Comparison of ENCODE assay signal across 11 cellular contexts in the genomic region with DNA sequence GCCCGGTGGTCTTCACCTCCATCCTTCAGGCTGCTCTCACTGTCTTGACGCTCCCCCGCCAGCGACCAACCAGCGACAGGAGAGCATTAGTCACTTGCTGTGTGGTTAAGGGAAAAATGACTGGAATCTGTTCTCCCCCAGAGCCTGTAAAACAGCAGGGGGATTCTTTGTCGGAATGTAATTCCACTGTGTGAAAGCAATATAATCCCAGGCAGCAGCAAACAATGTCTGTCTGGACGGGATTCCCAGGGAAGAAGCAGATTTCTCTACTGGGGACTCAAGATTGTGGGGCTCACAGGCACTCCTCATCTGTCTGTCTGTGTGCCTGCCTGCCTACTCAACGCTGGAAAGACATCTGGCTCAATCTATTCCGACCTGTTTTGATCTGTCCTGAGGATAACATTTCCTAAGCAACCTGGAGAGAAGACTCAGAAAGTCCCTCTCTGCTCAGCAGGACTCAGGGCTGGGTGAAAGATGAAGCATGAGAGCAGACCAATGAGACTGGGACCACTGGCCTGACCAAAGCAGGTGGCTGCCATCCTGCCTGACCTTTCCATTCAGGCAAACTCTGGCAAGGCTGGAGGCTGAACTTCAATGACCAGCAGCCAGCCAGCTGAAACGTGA. TPM values are rescaled to one million over a fixed set of nuclear protein-coding genes. Genes with fewer than 3 reads are reported as not detected.
DNase-seq lines count a peak whose midpoint lies in the region; ATAC-seq and TF ChIP-seq lines count a peak whose summit lies in the region.
"Had no signal": no experiment of that assay in that cellular context is flagged by ENCODE, and none has a peak within 500 bp of the region (broad histone marks: within the 10 kb centered on the region; RNA-seq: fewer than 3 reads in every experiment).

No MANE protein-coding gene starts in this region.

- peaks cover 0 to 63% (median 34%) of the 10 kb centered on the region in 9 donors for H3K36me3 ChIP-seq in heart left ventricle

- 53 to 64% (median 60%) methylated on average over 10 of the region's 10 CpGs for WGBS in heart left ventricle, 4 donors

- in situ Hi-C loops in G401 (cut with HindIII; ENCODE audit: low sequenced_read_pairs) = no loop called here
- in situ Hi-C loops in SK-MEL-5 (cut with HindIII; ENCODE audit: low pct_unique_long_range_greater_than_20kb, low sequenced_read_pairs) = no loop called here

- DNase-seq in G401 (ENCODE audit: low spot score) (peak; percentile 44), SK-MEL-5 (ENCODE audit: low read depth, low spot score) (peak; percentile 26), fibroblast of pulmonary artery (ENCODE audit: low read depth) (peak; percentile 89), renal cortical epithelial cell (ENCODE audit: low read depth) (peak; percentile 90), NCI-H526 treated with DMSO at 0.1 percent for 48 hours (lab: John Stamatoyannopoulos, UW) (no peak), NCI-H1048 (lab: John Stamatoyannopoulos, UW) (no peak), heart left ventricle (no peak)
- no peak for DNase-seq in stimulated activated CD4-positive, alpha-beta T cell treated with anti-CD3 and anti-CD28 coated beads, Interleukin-2, amount 100 ng/mL, for 24 hours
- DNase-seq: activated naive CD4-positive, alpha-beta T cell treated with anti-CD3 and anti-CD28 coated beads for 36 hours; GF-D8; NCI-H1436 had no signal

- no peaks in the 10 kb centered on the region for H3K9me3 ChIP-seq in heart left ventricle

- H3K27me3 ChIP-seq in heart left ventricle = no peaks in the 10 kb centered on the region

- intact Hi-C loops in heart left ventricle (cut with DNase I) = loop anchor here in 2 of 10 donors (5.0 kb wide), 2 partner anchors 33 to 53 kb away; partner anchors contain the start of gene NUAK1 (in 1 of the 2)

- H3K4me3 ChIP-seq in fibroblast of pulmonary artery (replicated peaks; ENCODE audit: low read depth, low read length) = no peak overlapping the region
- H3K4me3 ChIP-seq in heart left ventricle = no peak overlapping the region

- TF ChIP-seq CTCF in fibroblast of pulmonary artery (IDR thresholded peaks at IDR 0.05; ENCODE audit: low read length, missing control alignments) = no peak
- TF ChIP-seq CTCF in heart left ventricle (IDR thresholded peaks at IDR 0.05) = no peak

- peaks cover 7 to 76% (median 53%) of the 10 kb centered on the region in 12 donors for H3K4me1 ChIP-seq in heart left ventricle

- TF ChIP-seq POLR2A in heart left ventricle (IDR thresholded peaks at IDR 0.05) = no peak

- H3K27ac ChIP-seq in heart left ventricle = peak overlapping the region in 6 of 12 donors; percentile 12 to 68 (median 35)

- no peak for ATAC-seq in heart left ventricle

RNA-seq across cellular contexts. Expression of gene NUAK1, which starts 54.6 kb away (rescaled TPM):
- 8.0 and 20.4 TPM in 2 replicates for total RNA-seq in G401 (2014; rRNA removed; shearing (Covaris generic))
- 0.63 and 0.69 TPM in 2 replicates for total RNA-seq in SK-MEL-5 (2014; rRNA removed; shearing (Covaris generic))
- polyA plus RNA-seq in SK-MEL-5 (2015; cell fraction: cytosol; rRNA removed) = 2.1 TPM in 2 replicates
- polyA plus RNA-seq in SK-MEL-5 (2015; cell fraction: nucleus; rRNA removed) = 0.95 and 2.2 TPM in 2 replicates
- total RNA-seq in renal cortical epithelial cell (10.8 and 21.4 TPM in 2 replicates), heart left ventricle (10 to 100 TPM; 34.7 to 50.7 (median 39.8) TPM)
- 10 to 100 TPM; 10.5 to 21.5 TPM for polyA plus RNA-seq in heart left ventricle
- total RNA-seq: activated naive CD4-positive, alpha-beta T cell treated with anti-CD3 and anti-CD28 coated beads for 36 hours had no signal

Comparison
In these comparisons a context has a peak if more than half of its experiments do, and no peak if none do; other contexts are left out.
1. DNase-seq: peak in G401 (single experiment), SK-MEL-5 (single experiment), fibroblast of pulmonary artery (single experiment) and renal cortical epithelial cell (single experiment); none in NCI-H526 treated with DMSO at 0.1 percent for 48 hours (single experiment), NCI-H1048 (single experiment), heart left ventricle (0 of 5) and stimulated activated CD4-positive, alpha-beta T cell treated with anti-CD3 and anti-CD28 coated beads, Interleukin-2, amount 100 ng/mL, for 24 hours (0 of 2).